In genomic region chr21:29074783-29075182, GRCh38 we compare ENCODE assay signal across 14 cellular contexts. TPM values are rescaled to one million over a fixed set of nuclear protein-coding genes. Genes with fewer than 3 reads are reported as not detected.
DNase-seq lines count a peak whose midpoint lies in the region; ATAC-seq, FAIRE-seq and TF ChIP-seq lines count a peak whose summit lies in the region.
"Had no signal": no experiment of that assay in that cellular context is flagged by ENCODE, and none has a peak within 500 bp of the region (broad histone marks: within the 10 kb centered on the region; RNA-seq: fewer than 3 reads in every experiment).

No MANE protein-coding gene starts in this region.

- peaks cover 3% of the 10 kb centered on the region for H3K36me3 Mint-ChIP-seq in T-cell

- H4K20me1 ChIP-seq in HepG2 (ENCODE audit: insufficient read depth, low read length) = peaks cover 27% of the 10 kb centered on the region
- peaks cover 18% of the 10 kb centered on the region for H4K20me1 ChIP-seq in endothelial cell of umbilical vein (replicated peaks; ENCODE audit: control insufficient read depth, extremely low read depth, insufficient read depth, low read length)

- in situ Hi-C loops in HepG2 (cut with HindIII; ENCODE audit: extremely low pct_ligation_motif_present, low pct_unique_long_range_greater_than_20kb) = loop anchor here (25.0 kb wide), 2 partner anchors 763 to 2013 kb away; no protein-coding TSS in a partner anchor

- H3K9me3 Mint-ChIP-seq in T-cell = no peaks in the 10 kb centered on the region

- H2AFZ ChIP-seq in HepG2 (ENCODE audit: low read length) (peak overlapping the region; percentile 57), endothelial cell of umbilical vein (ENCODE audit: low read depth, low read length) (peak overlapping the region; percentile 59)

- CTCF ChIA-PET in HepG2 (lab: Yijun Ruan, JAX; ENCODE audit: low intra/inter-chr PET ratio, low total read pairs) (no interaction called here), T-cell (lab: Charles Lee) (no interaction called here), endothelial cell of umbilical vein (lab: Charles Lee) (interaction anchor here (1.8 kb wide), 1 partner anchor 297 kb away, joined by 6 read pairs; no protein-coding TSS in a partner anchor)

- DNase-seq in HepG2 (ENCODE audit: low spot score) (no peak), right lobe of liver (no peak), T-cell (no peak), endothelial cell of umbilical vein (ENCODE audit: low read depth, low spot score) (no peak), GM12892 (ENCODE audit: insufficient read length) (no peak), esophagus muscularis mucosa (ENCODE audit: extremely low spot score) (no peak), DMS 273 treated with DMSO at 0.1 percent for 48 hours (lab: John Stamatoyannopoulos, UW) (no peak), GM10266 (ENCODE audit: extremely low spot score) (no peak)
- DNase-seq: activated CD4-positive, alpha-beta T cell treated with anti-CD3 and anti-CD28 coated beads, Interleukin-2, amount 50 U/mL, for 48 hours; C1 segment of cervical spinal cord; dorsolateral prefrontal cortex; foreskin fibroblast; NCI-H2081 had no signal

- TF ChIP-seq POLR2A in HepG2 (IDR thresholded peaks at IDR 0.05; ENCODE audit: insufficient read depth in 1 of 2, low read depth in 2 of 2, low read length in 2 of 2) (no peak), right lobe of liver (IDR thresholded peaks at IDR 0.05) (no peak), endothelial cell of umbilical vein (IDR thresholded peaks at IDR 0.05; ENCODE audit: low read depth, low read length) (no peak), GM12892 (IDR thresholded peaks at IDR 0.05; ENCODE audit: low read depth, low read length) (no peak), esophagus muscularis mucosa (IDR thresholded peaks at IDR 0.05; ENCODE audit: low read depth) (no peak)

- H3K9me1 ChIP-seq in endothelial cell of umbilical vein (replicated peaks; ENCODE audit: control insufficient read depth, extremely low read depth, insufficient read depth, low read length) = no peaks in the 10 kb centered on the region

- no peak overlapping the region for H3K27ac ChIP-seq in HepG2 (ENCODE audit: extremely low read length, insufficient read depth, low read length)
- H3K27ac ChIP-seq in right lobe of liver = no peak overlapping the region
- no peak overlapping the region for H3K27ac ChIP-seq in endothelial cell of umbilical vein (ENCODE audit: insufficient read depth, low read depth, low read length)
- peak overlapping the region in 1 of 4 donors; percentile 93 for H3K27ac ChIP-seq in esophagus muscularis mucosa (replicated peaks in 1 of 4)

- POLR2A ChIA-PET in HepG2 (lab: Yijun Ruan, JAX) = interaction anchor here (1.1 to 1.9 kb wide), 4 partner anchors 17 to 190 kb away, joined by 3 to 26 read pairs (median 6); partner anchors contain the start of genes LTN1 and USP16
- POLR2A ChIA-PET in T-cell (lab: Charles Lee) = interaction anchor here (0.6 to 0.7 kb wide), 3 partner anchors 11 to 73 kb away, joined by 3 to 9 read pairs (median 5); no protein-coding TSS in a partner anchor
- POLR2A ChIA-PET in endothelial cell of umbilical vein (lab: Charles Lee) = no interaction called here

- BruUV-seq in HepG2 (replicated peaks; lab: Mats Ljungman, UMichigan) = no TSS peak
- no TSS peak for BruUV-seq in endothelial cell of umbilical vein (replicated peaks; lab: Mats Ljungman, UMichigan)

- H3K36me3 ChIP-seq in HepG2 (replicated peaks in 1 of 2; ENCODE audit: control insufficient read depth in 1 of 2, insufficient read depth in 2 of 2, low read length in 2 of 2) = no peaks in the 10 kb centered on the region; a peak in 2 of 5 replicates
- H3K36me3 ChIP-seq in right lobe of liver = no peaks in the 10 kb centered on the region
- H3K36me3 ChIP-seq in endothelial cell of umbilical vein (ENCODE audit: control insufficient read depth in 2 of 2, extremely low read depth in 1 of 2, insufficient read depth in 2 of 2, low read length in 2 of 2) = no peaks in the 10 kb centered on the region
- peaks cover 0 to 1% (median under 1%) of the 10 kb centered on the region in 4 donors for H3K36me3 ChIP-seq in esophagus muscularis mucosa

- H3K9ac ChIP-seq in HepG2 (ENCODE audit: insufficient read depth, low read depth, low read length) = no peak overlapping the region
- no peak overlapping the region for H3K9ac ChIP-seq in endothelial cell of umbilical vein (replicated peaks; ENCODE audit: extremely low read depth, insufficient read depth, low read length)

- no peak for TF ChIP-seq CTCF in HepG2 (CRISPR knock-in tag; IDR thresholded peaks at IDR 0.05)
- no peak for TF ChIP-seq CTCF in right lobe of liver (IDR thresholded peaks at IDR 0.05)
- TF ChIP-seq CTCF in endothelial cell of umbilical vein (IDR thresholded peaks at IDR 0.05; ENCODE audit: extremely low read depth in 1 of 2, insufficient read depth in 1 of 2, low read depth in 1 of 2, low read length in 2 of 2) = no peak
- no peak for TF ChIP-seq CTCF in esophagus muscularis mucosa (IDR thresholded peaks at IDR 0.05)
- TF ChIP-seq CTCF in GM10266 (IDR thresholded peaks at IDR 0.05; ENCODE audit: control insufficient read depth, insufficient read depth, low read depth, missing control alignments) = no peak

- no peak overlapping the region for H3K4me3 ChIP-seq in HepG2 (replicated peaks in 1 of 3; ENCODE audit: insufficient read depth in 1 of 3, low read depth in 2 of 3, low read length in 3 of 3)
- H3K4me3 ChIP-seq in right lobe of liver = no peak overlapping the region
- H3K4me3 ChIP-seq in endothelial cell of umbilical vein (replicated peaks in 1 of 3; ENCODE audit: insufficient read depth in 1 of 3, low read depth in 1 of 3, low read length in 3 of 3) = no peak overlapping the region
- H3K4me3 ChIP-seq in esophagus muscularis mucosa = no peak overlapping the region

- H3K4me1 Mint-ChIP-seq in T-cell = peaks cover 59 to 78% (median 78%) of the 10 kb centered on the region in 3 donors

- H3K4me1 ChIP-seq in HepG2 (ENCODE audit: insufficient read depth, low read length) (peaks cover 51% of the 10 kb centered on the region), right lobe of liver (peaks cover 0 to 28% (median 7%) of the 10 kb centered on the region in 4 donors), endothelial cell of umbilical vein (ENCODE audit: control insufficient read depth, extremely low read depth, insufficient read depth, low read length) (peaks cover 34% of the 10 kb centered on the region), esophagus muscularis mucosa (peaks cover 19 to 59% (median 43%) of the 10 kb centered on the region in 4 donors)

- H3K4me2 ChIP-seq in HepG2 (ENCODE audit: low read depth, low read length) = peak overlapping the region; percentile 92; the same call in 1 of the 2 replicates
- H3K4me2 ChIP-seq in endothelial cell of umbilical vein (ENCODE audit: insufficient read depth, low read length) = no peak overlapping the region

- no peak for FAIRE-seq in HepG2 (lab: Jason Lieb, UNC)
- no peak for FAIRE-seq in endothelial cell of umbilical vein (lab: Jason Lieb, UNC)
- no peak for FAIRE-seq in GM12892 (lab: Jason Lieb, UNC)
- FAIRE-seq: islet of Langerhans had no signal

- H3K27ac Mint-ChIP-seq in T-cell = peak overlapping the region; percentile 66 to 71

- H3K79me2 ChIP-seq in HepG2 (ENCODE audit: insufficient read depth, low read length) (peaks cover 37% of the 10 kb centered on the region), endothelial cell of umbilical vein (ENCODE audit: control insufficient read depth, insufficient read depth, low read length) (peaks cover 36% of the 10 kb centered on the region)

- WGBS in HepG2 (ENCODE audit: low lambda C conversion rate) = 93% methylated on average over 4 of the region's 4 CpGs
- WGBS in right lobe of liver (ENCODE audit: insufficient coverage, low coverage, low lambda C conversion rate, missing lambda C conversion rate) = 84% methylated on average over 4 of the region's 4 CpGs
- 94% methylated on average over 4 of the region's 4 CpGs for WGBS in esophagus muscularis mucosa

- H3K27me3 ChIP-seq in HepG2 (ENCODE audit: control insufficient read depth in 1 of 2, insufficient read depth in 2 of 2, low read length in 2 of 2) = no peaks in the 10 kb centered on the region; a peak in 1 of 5 replicates
- H3K27me3 ChIP-seq in right lobe of liver = no peaks in the 10 kb centered on the region
- no peaks in the 10 kb centered on the region for H3K27me3 ChIP-seq in endothelial cell of umbilical vein (ENCODE audit: control insufficient read depth in 2 of 2, insufficient read depth in 2 of 2, low read length in 2 of 2)
- H3K27me3 ChIP-seq in esophagus muscularis mucosa = no peaks in the 10 kb centered on the region
- H3K27me3 ChIP-seq: dorsolateral prefrontal cortex had no signal

- ATAC-seq in HepG2 (no peak), right lobe of liver (no peak), T-cell (replicated peaks in 1 of 4) (no peak)

- intact Hi-C loops in HepG2 (cut with micrococcal nuclease; ENCODE audit: unreplicated experiment) = no loop called here
- intact Hi-C loops in right lobe of liver (cut with DNase I) = no loop called here
- intact Hi-C loops in endothelial cell of umbilical vein (cut with micrococcal nuclease) = loop anchor here (5.0 kb wide), 2 partner anchors 223 to 437 kb away; partner anchors contain the start of gene BACH1
- intact Hi-C loops in esophagus muscularis mucosa (cut with DNase I) = loop anchor here (5.0 kb wide), 2 partner anchors 47 to 73 kb away; no protein-coding TSS in a partner anchor

- no peaks in the 10 kb centered on the region for H3K9me3 ChIP-seq in HepG2 (ENCODE audit: low read length)
- H3K9me3 ChIP-seq in right lobe of liver = no peaks in the 10 kb centered on the region
- no peaks in the 10 kb centered on the region for H3K9me3 ChIP-seq in endothelial cell of umbilical vein (replicated peaks; ENCODE audit: control insufficient read depth, insufficient read depth, low read length)
- no peaks in the 10 kb centered on the region for H3K9me3 ChIP-seq in esophagus muscularis mucosa

- dilution Hi-C loops in endothelial cell of umbilical vein (cut with MboI; ENCODE audit: extremely low pct_ligation_motif_present, low sequenced_read_pairs) = no loop called here

- TF ChIP-seq EP300 in HepG2 (IDR thresholded peaks at IDR 0.05; ENCODE audit: low read depth in 2 of 2, low read length in 2 of 2) (no peak), HepG2 (CRISPR knock-in tag; IDR thresholded peaks at IDR 0.05; ENCODE audit: borderline replicate concordance) (no peak), esophagus muscularis mucosa (IDR thresholded peaks at IDR 0.05) (no peak)

- no peaks in the 10 kb centered on the region for H3K27me3 Mint-ChIP-seq in T-cell

- no peak for TF ChIP-seq RAD21 in HepG2 (CRISPR knock-in tag; IDR thresholded peaks at IDR 0.05)

- peak overlapping the region in 2 of 3 donors; percentile 41 to 59 for H3K4me3 Mint-ChIP-seq in T-cell

RNA-seq across cellular contexts. Expression of gene CCT8, which starts 1.3 kb away (rescaled TPM):
- total RNA-seq in HepG2 (2016; rRNA removed; fragmentation: Illumina TruSeq; extraction: Trizol) = 325 and 538 TPM in 2 replicates
- 81.4 and 96.3 TPM in 2 replicates for total RNA-seq in HepG2 (2016; cell fraction: cytosol; rRNA removed; fragmentation: Illumina TruSeq; extraction: Trizol; ENCODE audit: low read depth)
- 336 and 530 TPM in 2 replicates for total RNA-seq in HepG2 (2016; cell fraction: insoluble cytoplasmic fraction; rRNA removed; fragmentation: Illumina TruSeq; extraction: Trizol)
- 134 and 165 TPM in 2 replicates for total RNA-seq in HepG2 (2016; cell fraction: membrane; rRNA removed; fragmentation: Illumina TruSeq; extraction: Trizol)
- 137 and 155 TPM in 2 replicates for total RNA-seq in HepG2 (2016; cell fraction: nucleus; rRNA removed; fragmentation: Illumina TruSeq; extraction: Trizol)
- polyA plus RNA-seq in HepG2 (2011; rRNA removed) = 87.0 and 127 TPM in 2 replicates
- polyA plus RNA-seq in HepG2 (2011; cell fraction: cytosol; rRNA removed) = 80.0 and 97.4 TPM in 2 replicates
- 53.9 and 70.6 TPM in 2 replicates for polyA plus RNA-seq in HepG2 (2011; cell fraction: nucleus; rRNA removed)
- 174 and 217 TPM in 2 replicates for polyA plus RNA-seq in HepG2 (2012)
- polyA plus RNA-seq in HepG2 (2016; cell fraction: cytosol; fragmentation: Illumina TruSeq; extraction: Trizol; ENCODE audit: low read depth) = 45.9 and 52.2 TPM in 2 replicates
- polyA plus RNA-seq in HepG2 (2016; cell fraction: insoluble cytoplasmic fraction; fragmentation: Illumina TruSeq; extraction: Trizol; ENCODE audit: low read depth) = 406 and 427 TPM in 2 replicates
- 80.8 and 98.2 TPM in 2 replicates for polyA plus RNA-seq in HepG2 (2016; cell fraction: membrane; fragmentation: Illumina TruSeq; extraction: Trizol; ENCODE audit: low read depth)
- polyA plus RNA-seq in HepG2 (2016; cell fraction: nucleus; fragmentation: Illumina TruSeq; extraction: Trizol; ENCODE audit: insufficient read depth, low read depth) = 196 and 213 TPM in 2 replicates
- 56.7 and 122 TPM in 2 replicates for polyA minus RNA-seq in HepG2 (2011; rRNA and poly(A)+ RNA removed; ENCODE audit: low replicate concordance)
- 110 and 112 TPM in 2 replicates for polyA minus RNA-seq in HepG2 (2011; cell fraction: cytosol; rRNA and poly(A)+ RNA removed)
- polyA minus RNA-seq in HepG2 (2011; cell fraction: nucleus; rRNA and poly(A)+ RNA removed) = 74.0 and 108 TPM in 2 replicates
- 10 to 100 TPM; 34.3 to 83.1 (median 55.0) TPM for total RNA-seq in right lobe of liver
- total RNA-seq in T-cell = 100 to 1,000 TPM; 103 to 131 (median 115) TPM
- 212 and 213 TPM in 2 replicates for total RNA-seq in endothelial cell of umbilical vein
- 65.1 and 102 TPM in 2 replicates for polyA plus RNA-seq in endothelial cell of umbilical vein
- 146 and 166 TPM in 2 replicates for polyA plus RNA-seq in endothelial cell of umbilical vein (2011; cell fraction: cytosol; rRNA removed)
- 109 and 142 TPM in 2 replicates for polyA plus RNA-seq in endothelial cell of umbilical vein (2011; cell fraction: nucleus; rRNA removed)
- polyA plus RNA-seq in endothelial cell of umbilical vein (2012) = 279 and 365 TPM in 2 replicates
- polyA minus RNA-seq in endothelial cell of umbilical vein = 76.1 and 89.5 TPM in 2 replicates
- 145 TPM for polyA minus RNA-seq in endothelial cell of umbilical vein (2011; cell fraction: cytosol; rRNA and poly(A)+ RNA removed)
- 52.2 and 62.6 TPM in 2 replicates for polyA minus RNA-seq in endothelial cell of umbilical vein (2011; cell fraction: nucleus; rRNA and poly(A)+ RNA removed)
- polyA plus RNA-seq in GM12892 (2012; ENCODE audit: missing spikeins) = 373 TPM
- total RNA-seq in esophagus muscularis mucosa = 100 to 1,000 TPM in 1 of 4 donors, 10 to 100 TPM in 3; 73.9 to 104 (median 85.4) TPM

RNA-seq across cellular contexts. Expression of gene USP16, which starts 50.3 kb away (rescaled TPM):
- total RNA-seq in HepG2 (2016; rRNA removed; fragmentation: Illumina TruSeq; extraction: Trizol) = 46.9 and 72.4 TPM in 2 replicates
- 8.2 and 9.5 TPM in 2 replicates for total RNA-seq in HepG2 (2016; cell fraction: cytosol; rRNA removed; fragmentation: Illumina TruSeq; extraction: Trizol; ENCODE audit: low read depth)
- total RNA-seq in HepG2 (2016; cell fraction: insoluble cytoplasmic fraction; rRNA removed; fragmentation: Illumina TruSeq; extraction: Trizol) = 46.8 and 73.9 TPM in 2 replicates
- 25.9 and 27.0 TPM in 2 replicates for total RNA-seq in HepG2 (2016; cell fraction: membrane; rRNA removed; fragmentation: Illumina TruSeq; extraction: Trizol)
- total RNA-seq in HepG2 (2016; cell fraction: nucleus; rRNA removed; fragmentation: Illumina TruSeq; extraction: Trizol) = 31.9 and 37.3 TPM in 2 replicates
- 12.0 and 16.5 TPM in 2 replicates for polyA plus RNA-seq in HepG2 (2011; rRNA removed)
- 4.6 and 7.2 TPM in 2 replicates for polyA plus RNA-seq in HepG2 (2011; cell fraction: cytosol; rRNA removed)
- 10.3 and 11.5 TPM in 2 replicates for polyA plus RNA-seq in HepG2 (2011; cell fraction: nucleus; rRNA removed)
- polyA plus RNA-seq in HepG2 (2012) = 20.8 and 28.1 TPM in 2 replicates
- polyA plus RNA-seq in HepG2 (2016; cell fraction: cytosol; fragmentation: Illumina TruSeq; extraction: Trizol; ENCODE audit: low read depth) = 3.3 and 3.5 TPM in 2 replicates
- polyA plus RNA-seq in HepG2 (2016; cell fraction: insoluble cytoplasmic fraction; fragmentation: Illumina TruSeq; extraction: Trizol; ENCODE audit: low read depth) = 48.3 and 53.1 TPM in 2 replicates
- polyA plus RNA-seq in HepG2 (2016; cell fraction: membrane; fragmentation: Illumina TruSeq; extraction: Trizol; ENCODE audit: low read depth) = 8.0 and 9.3 TPM in 2 replicates
- polyA plus RNA-seq in HepG2 (2016; cell fraction: nucleus; fragmentation: Illumina TruSeq; extraction: Trizol; ENCODE audit: insufficient read depth, low read depth) = 41.1 and 44.1 TPM in 2 replicates
- 4.9 and 7.5 TPM in 2 replicates for polyA minus RNA-seq in HepG2 (2011; rRNA and poly(A)+ RNA removed; ENCODE audit: low replicate concordance)
- 10.9 and 11.0 TPM in 2 replicates for polyA minus RNA-seq in HepG2 (2011; cell fraction: cytosol; rRNA and poly(A)+ RNA removed)
- polyA minus RNA-seq in HepG2 (2011; cell fraction: nucleus; rRNA and poly(A)+ RNA removed) = 29.6 and 30.9 TPM in 2 replicates
- 10 to 100 TPM; 14.1 to 20.5 (median 17.4) TPM for total RNA-seq in right lobe of liver
- 10 to 100 TPM; 41.8 to 68.7 (median 45.4) TPM for total RNA-seq in T-cell
- total RNA-seq in endothelial cell of umbilical vein = 29.3 and 31.3 TPM in 2 replicates
- 4.0 and 5.9 TPM in 2 replicates for polyA plus RNA-seq in endothelial cell of umbilical vein
- 12.8 TPM in 2 replicates for polyA plus RNA-seq in endothelial cell of umbilical vein (2011; cell fraction: cytosol; rRNA removed)
- 27.1 and 38.2 TPM in 2 replicates for polyA plus RNA-seq in endothelial cell of umbilical vein (2011; cell fraction: nucleus; rRNA removed)
- 22.7 and 31.6 TPM in 2 replicates for polyA plus RNA-seq in endothelial cell of umbilical vein (2012)
- polyA minus RNA-seq in endothelial cell of umbilical vein = 10.8 and 11.6 TPM in 2 replicates
- 11.1 TPM for polyA minus RNA-seq in endothelial cell of umbilical vein (2011; cell fraction: cytosol; rRNA and poly(A)+ RNA removed)
- 14.8 and 20.9 TPM in 2 replicates for polyA minus RNA-seq in endothelial cell of umbilical vein (2011; cell fraction: nucleus; rRNA and poly(A)+ RNA removed)
- polyA plus RNA-seq in GM12892 (2012; ENCODE audit: missing spikeins) = 36.6 TPM
- 10 to 100 TPM; 31.3 to 47.8 (median 38.7) TPM for total RNA-seq in esophagus muscularis mucosa

RNA-seq across cellular contexts. Expression of gene RWDD2B, which starts 55.6 kb away (rescaled TPM):
- total RNA-seq in HepG2 (2016; rRNA removed; fragmentation: Illumina TruSeq; extraction: Trizol) (20.9 and 28.3 TPM in 2 replicates), right lobe of liver (10 to 100 TPM; 11.6 to 22.0 (median 14.7) TPM), T-cell (1 to 10 TPM; 4.2 to 7.4 (median 6.2) TPM), endothelial cell of umbilical vein (15.8 and 16.4 TPM in 2 replicates), esophagus muscularis mucosa (10 to 100 TPM in 3 of 4 donors, 1 to 10 TPM in 1; 8.3 to 16.2 (median 12.9) TPM)
- 10.0 and 11.2 TPM in 2 replicates for total RNA-seq in HepG2 (2016; cell fraction: cytosol; rRNA removed; fragmentation: Illumina TruSeq; extraction: Trizol; ENCODE audit: low read depth)
- 22.0 and 27.5 TPM in 2 replicates for total RNA-seq in HepG2 (2016; cell fraction: insoluble cytoplasmic fraction; rRNA removed; fragmentation: Illumina TruSeq; extraction: Trizol)
- 28.3 and 28.6 TPM in 2 replicates for total RNA-seq in HepG2 (2016; cell fraction: membrane; rRNA removed; fragmentation: Illumina TruSeq; extraction: Trizol)
- total RNA-seq in HepG2 (2016; cell fraction: nucleus; rRNA removed; fragmentation: Illumina TruSeq; extraction: Trizol) = 9.7 and 10.9 TPM in 2 replicates
- polyA plus RNA-seq in HepG2 (2011; rRNA removed) (9.3 and 9.9 TPM in 2 replicates), endothelial cell of umbilical vein (8.7 and 10.5 TPM in 2 replicates)
- polyA plus RNA-seq in HepG2 (2011; cell fraction: cytosol; rRNA removed) = 4.6 and 6.6 TPM in 2 replicates
- 2.5 and 3.6 TPM in 2 replicates for polyA plus RNA-seq in HepG2 (2011; cell fraction: nucleus; rRNA removed)
- polyA plus RNA-seq in HepG2 (2012) = 8.4 and 13.0 TPM in 2 replicates
- polyA plus RNA-seq in HepG2 (2016; cell fraction: cytosol; fragmentation: Illumina TruSeq; extraction: Trizol; ENCODE audit: low read depth) = 13.0 and 14.8 TPM in 2 replicates
- polyA plus RNA-seq in HepG2 (2016; cell fraction: insoluble cytoplasmic fraction; fragmentation: Illumina TruSeq; extraction: Trizol; ENCODE audit: low read depth) = 31.8 and 32.4 TPM in 2 replicates
- 25.4 and 26.8 TPM in 2 replicates for polyA plus RNA-seq in HepG2 (2016; cell fraction: membrane; fragmentation: Illumina TruSeq; extraction: Trizol; ENCODE audit: low read depth)
- polyA plus RNA-seq in HepG2 (2016; cell fraction: nucleus; fragmentation: Illumina TruSeq; extraction: Trizol; ENCODE audit: insufficient read depth, low read depth) = 16.3 and 18.5 TPM in 2 replicates
- 2.7 and 14.4 TPM in 2 replicates for polyA minus RNA-seq in HepG2 (2011; rRNA and poly(A)+ RNA removed; ENCODE audit: low replicate concordance)
- 4.1 and 5.6 TPM in 2 replicates for polyA minus RNA-seq in HepG2 (2011; cell fraction: cytosol; rRNA and poly(A)+ RNA removed)
- polyA minus RNA-seq in HepG2 (2011; cell fraction: nucleus; rRNA and poly(A)+ RNA removed) = 3.7 and 5.5 TPM in 2 replicates
- 14.2 and 16.3 TPM in 2 replicates for polyA plus RNA-seq in endothelial cell of umbilical vein (2011; cell fraction: cytosol; rRNA removed)
- polyA plus RNA-seq in endothelial cell of umbilical vein (2011; cell fraction: nucleus; rRNA removed) = 6.8 and 8.1 TPM in 2 replicates
- 18.6 and 21.2 TPM in 2 replicates for polyA plus RNA-seq in endothelial cell of umbilical vein (2012)
- polyA minus RNA-seq in endothelial cell of umbilical vein = 8.5 and 9.1 TPM in 2 replicates
- polyA minus RNA-seq in endothelial cell of umbilical vein (2011; cell fraction: cytosol; rRNA and poly(A)+ RNA removed) = 15.8 TPM
- 1.9 and 4.3 TPM in 2 replicates for polyA minus RNA-seq in endothelial cell of umbilical vein (2011; cell fraction: nucleus; rRNA and poly(A)+ RNA removed)
- polyA plus RNA-seq in GM12892 (2012; ENCODE audit: missing spikeins) = 18.7 TPM

RNA-seq across cellular contexts. Expression of gene MAP3K7CL, which starts 55.7 kb away (rescaled TPM):
- total RNA-seq in HepG2 (2016; rRNA removed; fragmentation: Illumina TruSeq; extraction: Trizol) (0.15 TPM in 1 of 2 replicates, not detected in the other), right lobe of liver (1 to 10 TPM; 2.0 to 3.5 (median 2.8) TPM), T-cell (1 to 10 TPM; 4.8 to 9.1 (median 7.4) TPM), endothelial cell of umbilical vein (8.1 and 10.9 TPM in 2 replicates), esophagus muscularis mucosa (1 to 10 TPM; 1.6 to 2.8 (median 1.9) TPM)
- total RNA-seq in HepG2 (2016; cell fraction: cytosol; rRNA removed; fragmentation: Illumina TruSeq; extraction: Trizol; ENCODE audit: low read depth) = not detected in 2 replicates
- 0.37 TPM in 1 of 2 replicates, not detected in the other for total RNA-seq in HepG2 (2016; cell fraction: insoluble cytoplasmic fraction; rRNA removed; fragmentation: Illumina TruSeq; extraction: Trizol)
- total RNA-seq in HepG2 (2016; cell fraction: membrane; rRNA removed; fragmentation: Illumina TruSeq; extraction: Trizol) = not detected in 2 replicates
- not detected in 2 replicates for total RNA-seq in HepG2 (2016; cell fraction: nucleus; rRNA removed; fragmentation: Illumina TruSeq; extraction: Trizol)
- polyA plus RNA-seq in HepG2 (2011; rRNA removed) (0.04 TPM in 1 of 2 replicates, not detected in the other), endothelial cell of umbilical vein (4.5 and 6.1 TPM in 2 replicates)
- 0.04 TPM in 1 of 2 replicates, not detected in the other for polyA plus RNA-seq in HepG2 (2011; cell fraction: cytosol; rRNA removed)
- polyA plus RNA-seq in HepG2 (2011; cell fraction: nucleus; rRNA removed) = not detected in 2 replicates
- not detected in 2 replicates for polyA plus RNA-seq in HepG2 (2012)
- 0.18 TPM in 1 of 2 replicates, not detected in the other for polyA plus RNA-seq in HepG2 (2016; cell fraction: cytosol; fragmentation: Illumina TruSeq; extraction: Trizol; ENCODE audit: low read depth)
- not detected in 2 replicates for polyA plus RNA-seq in HepG2 (2016; cell fraction: insoluble cytoplasmic fraction; fragmentation: Illumina TruSeq; extraction: Trizol; ENCODE audit: low read depth)
- 0.13 and 0.19 TPM in 2 replicates for polyA plus RNA-seq in HepG2 (2016; cell fraction: membrane; fragmentation: Illumina TruSeq; extraction: Trizol; ENCODE audit: low read depth)
- not detected in 2 replicates for polyA plus RNA-seq in HepG2 (2016; cell fraction: nucleus; fragmentation: Illumina TruSeq; extraction: Trizol; ENCODE audit: insufficient read depth, low read depth)
- 5.5 TPM in 1 of 2 replicates, not detected in the other for polyA minus RNA-seq in HepG2 (2011; rRNA and poly(A)+ RNA removed; ENCODE audit: low replicate concordance)
- not detected in 2 replicates for polyA minus RNA-seq in HepG2 (2011; cell fraction: cytosol; rRNA and poly(A)+ RNA removed)
- not detected in 2 replicates for polyA minus RNA-seq in HepG2 (2011; cell fraction: nucleus; rRNA and poly(A)+ RNA removed)
- 7.1 and 7.2 TPM in 2 replicates for polyA plus RNA-seq in endothelial cell of umbilical vein (2011; cell fraction: cytosol; rRNA removed)
- polyA plus RNA-seq in endothelial cell of umbilical vein (2011; cell fraction: nucleus; rRNA removed) = 12.4 and 15.8 TPM in 2 replicates
- 4.9 and 8.3 TPM in 2 replicates for polyA plus RNA-seq in endothelial cell of umbilical vein (2012)
- 9.3 and 14.8 TPM in 2 replicates for polyA minus RNA-seq in endothelial cell of umbilical vein
- 1.1 TPM for polyA minus RNA-seq in endothelial cell of umbilical vein (2011; cell fraction: cytosol; rRNA and poly(A)+ RNA removed)
- polyA minus RNA-seq in endothelial cell of umbilical vein (2011; cell fraction: nucleus; rRNA and poly(A)+ RNA removed) = 12.3 and 13.5 TPM in 2 replicates
- 9.7 TPM for polyA plus RNA-seq in GM12892 (2012; ENCODE audit: missing spikeins)

Comparison
In these comparisons a context has a peak if more than half of its experiments do, and no peak if none do; other contexts are left out.
1. intact Hi-C loops: an anchor here in endothelial cell of umbilical vein (5.0 kb wide) and esophagus muscularis mucosa (5.0 kb wide); none called in HepG2 and right lobe of liver.